In the genomic region with DNA sequence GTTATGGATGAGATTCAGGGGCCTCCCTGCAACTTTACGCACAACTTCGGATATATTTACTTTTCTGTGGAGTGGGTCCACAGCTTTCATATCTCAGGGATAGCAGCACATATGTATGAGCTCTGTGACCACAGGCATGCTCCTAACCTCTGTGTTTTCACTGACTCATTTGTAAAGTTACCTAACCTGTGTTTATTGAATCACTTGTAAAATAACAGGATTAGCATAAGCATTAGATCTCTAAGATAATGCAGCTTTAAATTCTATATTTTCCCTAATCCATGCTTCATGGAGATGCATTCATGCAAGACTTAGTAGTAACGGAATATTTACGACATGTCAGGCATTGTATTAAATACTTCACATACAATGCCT, we compare ENCODE assay signal across 24 cellular contexts. TPM values are rescaled to one million over a fixed set of nuclear protein-coding genes. Genes with fewer than 3 reads are reported as not detected.
DNase-seq lines count a peak whose midpoint lies in the region; ATAC-seq and TF ChIP-seq lines count a peak whose summit lies in the region.
"Had no signal": no experiment of that assay in that cellular context is flagged by ENCODE, and none has a peak within 500 bp of the region (broad histone marks: within the 10 kb centered on the region; RNA-seq: fewer than 3 reads in every experiment).

No MANE protein-coding gene starts in this region.

- H3F3A ChIP-seq in GM23248 (ENCODE audit: insufficient read depth): 0 out of 2 replicates have a peak, but pooled peaks cover 3% of the 10 kb centered on the region

- CTCF ChIA-PET in RWPE1 (lab: Yijun Ruan, JAX): interaction anchor here (1.0 kb wide), 1 partner anchor 10 kb away, joined by 4 read pairs; no protein-coding TSS in a partner anchor

- H3K4me2 ChIP-seq in GM23248 (ENCODE audit: unreplicated experiment): no peak overlapping the region
- H3K4me2 ChIP-seq: BLaER1, SK-N-SH had no signal

- H3K4me3 ChIP-seq in GM23248 (no peak overlapping the region), upper lobe of right lung (no peak overlapping the region)
- H3K4me3 ChIP-seq: BLaER1, GM12878, K562, ovary had no signal

- H3K9me3 ChIP-seq in GM23248 (ENCODE audit: low read depth) (no peaks in the 10 kb centered on the region), upper lobe of right lung (no peaks in the 10 kb centered on the region)
- H3K9me3 ChIP-seq: BLaER1, ovary, SK-N-SH had no signal

- POLR2A ChIA-PET in RWPE1 (lab: Yijun Ruan, JAX; ENCODE audit: low non-redundant PET): no interaction called here

- H3K9ac ChIP-seq in GM23248: no peak overlapping the region
- H3K9ac ChIP-seq: BLaER1, SK-N-SH had no signal

- no peaks in the 10 kb centered on the region for H4K20me1 ChIP-seq in GM23248 (ENCODE audit: insufficient read depth)
- H4K20me1 ChIP-seq: BLaER1 had no signal

- H3K36me3 ChIP-seq in GM23248 (ENCODE audit: low read depth) (no peaks in the 10 kb centered on the region), upper lobe of right lung (no peaks in the 10 kb centered on the region)
- H3K36me3 ChIP-seq: BLaER1, ovary had no signal

- ATAC-seq in esophagus mucosa (peak; percentile 93), upper lobe of right lung (no peak)
- ATAC-seq: GM12878, K562 had no signal

- H3K27ac ChIP-seq in GM23248 (no peak overlapping the region), RWPE1 (no peak overlapping the region), upper lobe of right lung (no peak overlapping the region)
- H3K27ac ChIP-seq: BLaER1, ovary had no signal

- no peaks in the 10 kb centered on the region for H3K9me2 ChIP-seq in GM23248 (ENCODE audit: insufficient read depth)
- H3K9me2 ChIP-seq: SK-N-SH had no signal

- no peaks in the 10 kb centered on the region for H3K79me2 ChIP-seq in GM23248 (ENCODE audit: insufficient read depth)

- in situ Hi-C loops in GM23248 (cut with MboI) (no loop called here), G401 (cut with HindIII; ENCODE audit: low sequenced_read_pairs) (no loop called here)

- H3K4me1 ChIP-seq in GM23248 (ENCODE audit: insufficient read depth) (peaks cover 3% of the 10 kb centered on the region; the same call in 1 of the 2 replicates), upper lobe of right lung (no peaks in the 10 kb centered on the region)
- H3K4me1 ChIP-seq: BLaER1 had no signal

- no peak overlapping the region for H2AFZ ChIP-seq in GM23248

- 76 to 85% methylated on average over 4 of the region's 4 CpGs for WGBS in GM23248 (ENCODE audit: low coverage in 1 of 2, low lambda C conversion rate in 2 of 2, missing lambda C conversion rate in 2 of 2), 2 experiments

- DNase-seq in GM23248 (peak; percentile 54), RWPE1 (ENCODE audit: low spot score) (peak; percentile 2), non-pigmented ciliary epithelial cell (ENCODE audit: low read depth) (peak; percentile 60), G401 (ENCODE audit: low spot score) (no peak), upper lobe of right lung (no peak)
- DNase-seq in activated CD4-positive, alpha-beta T cell treated with anti-CD3 and anti-CD28 coated beads for 4 hours: no peak
- DNase-seq: activated CD4-positive, CD25-positive, alpha-beta regulatory T cell treated with anti-CD3 and anti-CD28 coated beads, Interleukin-2, amount 50 U/mL, for 72 hours; activated effector memory CD4-positive, alpha-beta T cell treated with anti-CD3 and anti-CD28 coated beads, Interleukin-2, amount 50 U/mL, for 16 hours; cortex of kidney; GF-D8; H9; immature natural killer cell; naive B cell; NCI-H1048; NCI-H2107; ovary; SK-N-SH; stimulated activated CD4-positive, alpha-beta T cell treated with anti-CD3 and anti-CD28 coated beads, Interleukin-2, amount 100 ng/mL, for 48 hours; T-helper 9 cell had no signal

- intact Hi-C loops in upper lobe of right lung (cut with DNase I): no loop called here

- no peak for TF ChIP-seq CTCF in RWPE1 (conservative IDR thresholded peaks at IDR 0.05; ENCODE audit: low read depth)
- no peak for TF ChIP-seq CTCF in upper lobe of right lung (IDR thresholded peaks at IDR 0.05)

- H3K27me3 ChIP-seq in GM23248 (replicated peaks; ENCODE audit: insufficient read depth): no peaks in the 10 kb centered on the region
- no peaks in the 10 kb centered on the region for H3K27me3 ChIP-seq in upper lobe of right lung
- H3K27me3 ChIP-seq: BLaER1, ovary had no signal

RNA-seq across cellular contexts. Expression of a gene that starts 47.9 kb away (rescaled TPM):
- total RNA-seq in GM23248 (2014; rRNA removed; shearing (Covaris generic)): not detected in 2 replicates
- not detected in 2 replicates for polyA plus RNA-seq in GM23248 (2016; fragmentation: Nextera tagmentation; extraction: Ambion mirVana)
- total RNA-seq in esophagus mucosa (not detected), upper lobe of right lung (not detected)
- not detected in 2 replicates for total RNA-seq in G401 (2014; rRNA removed; shearing (Covaris generic))
- total RNA-seq: GM12878, H9, K562, lung microvascular endothelial cell, ovary had no signal
- polyA plus RNA-seq: GM12878, K562, ovary, SK-N-SH had no signal

Comparison
In these comparisons a context has a peak if more than half of its experiments do, and no peak if none do; other contexts are left out.
1. DNase-seq: peak in GM23248 (single experiment), RWPE1 (single experiment) and non-pigmented ciliary epithelial cell (single experiment); none in activated CD4-positive, alpha-beta T cell treated with anti-CD3 and anti-CD28 coated beads for 4 hours (0 of 2), G401 (single experiment) and upper lobe of right lung (single experiment).